Comparison of ENCODE assay signal across 9 cellular contexts in genomic region chr19:46967578-46968018, GRCh38. TPM values are rescaled to one million over a fixed set of nuclear protein-coding genes. Genes with fewer than 3 reads are reported as not detected.
DNase-seq lines count a peak whose midpoint lies in the region; ATAC-seq and TF ChIP-seq lines count a peak whose summit lies in the region.
"Had no signal": no experiment of that assay in that cellular context is flagged by ENCODE, and none has a peak within 500 bp of the region (broad histone marks: within the 10 kb centered on the region; RNA-seq: fewer than 3 reads in every experiment).

No MANE protein-coding gene starts in this region.

- H3K27ac ChIP-seq in left lung: peak overlapping the region in 1 of 2 donors; percentile 13
- peak overlapping the region; percentile 26 to 69 (median 42) for H3K27ac ChIP-seq in transverse colon

- BruUV-seq in Caco-2 (replicated peaks; lab: Mats Ljungman, UMichigan): no TSS peak

- H3K4me3 Mint-ChIP-seq in activated naive CD8-positive, alpha-beta T cell treated with anti-CD3 and anti-CD28 coated beads for 36 hours: peak overlapping the region; percentile 1
- H3K4me3 Mint-ChIP-seq in Caco-2 (ENCODE audit: unreplicated experiment): no peak overlapping the region

- H3K9me3 ChIP-seq in left lung (no peaks in the 10 kb centered on the region), transverse colon (no peaks in the 10 kb centered on the region), Caco-2 (no peaks in the 10 kb centered on the region)

- no peak overlapping the region for H3K4me3 ChIP-seq in left lung
- H3K4me3 ChIP-seq in transverse colon: no peak overlapping the region
- no peak overlapping the region for H3K4me3 ChIP-seq in Caco-2 (ENCODE audit: low read depth, low read length)

- intact Hi-C loops in left lung (cut with DNase I) (no loop called here), transverse colon (cut with DNase I; ENCODE audit: low total_unique reads) (no loop called here), Caco-2 (cut with micrococcal nuclease; ENCODE audit: unreplicated experiment) (no loop called here)

- peak; percentile 18 for TF ChIP-seq POLR2A in transverse colon (IDR thresholded peaks at IDR 0.05)

- peak; percentile 31 for DNase-seq in activated T-cell treated with anti-CD3 and anti-CD28 coated beads, Interleukin-2, amount 50 U/mL, for 1 hour
- DNase-seq in activated T-cell treated with anti-CD3 and anti-CD28 coated beads for 4 hours: no peak
- no peak for DNase-seq in activated naive CD8-positive, alpha-beta T cell treated with anti-CD3 and anti-CD28 coated beads for 36 hours
- DNase-seq in left lung: no peak
- DNase-seq in transverse colon: peak; percentile 74
- DNase-seq in HuH-7.5 (ENCODE audit: low spot score): no peak
- DNase-seq in Caco-2: no peak
- DNase-seq in GM19238 (ENCODE audit: insufficient read length, low spot score): no peak

- TF ChIP-seq EP300 in transverse colon (IDR thresholded peaks at IDR 0.05; ENCODE audit: low read depth): no peak

- no peaks in the 10 kb centered on the region for H3K9me3 Mint-ChIP-seq in activated naive CD8-positive, alpha-beta T cell treated with anti-CD3 and anti-CD28 coated beads for 36 hours
- no peaks in the 10 kb centered on the region for H3K9me3 Mint-ChIP-seq in Caco-2 (ENCODE audit: unreplicated experiment)

- H3K4me1 Mint-ChIP-seq in activated naive CD8-positive, alpha-beta T cell treated with anti-CD3 and anti-CD28 coated beads for 36 hours: peaks cover 25% of the 10 kb centered on the region
- H3K4me1 Mint-ChIP-seq in Caco-2 (ENCODE audit: low read depth, unreplicated experiment): no peaks in the 10 kb centered on the region

- in situ Hi-C loops in transverse colon (cut with MboI; ENCODE audit: low pct_ligation_motif_present in 1 of 4, low pct_unique_long_range_greater_than_20kb in 1 of 4, low sequenced_read_pairs in 3 of 4): no loop called here

- peak overlapping the region; percentile 62 for H3K27ac Mint-ChIP-seq in activated naive CD8-positive, alpha-beta T cell treated with anti-CD3 and anti-CD28 coated beads for 36 hours
- no peak overlapping the region for H3K27ac Mint-ChIP-seq in Caco-2 (ENCODE audit: unreplicated experiment)

- H3K27me3 Mint-ChIP-seq in activated naive CD8-positive, alpha-beta T cell treated with anti-CD3 and anti-CD28 coated beads for 36 hours: no peaks in the 10 kb centered on the region
- H3K27me3 Mint-ChIP-seq in Caco-2 (ENCODE audit: insufficient read depth, unreplicated experiment): no peaks in the 10 kb centered on the region

- TF ChIP-seq CTCF in left lung (IDR thresholded peaks at IDR 0.05): no peak
- TF ChIP-seq CTCF in transverse colon (IDR thresholded peaks at IDR 0.05): peak in 1 of 5 experiments; percentile 7
- no peak for TF ChIP-seq CTCF in Caco-2 (IDR thresholded peaks at IDR 0.05; ENCODE audit: insufficient read depth in 1 of 2, low read depth in 1 of 2, low read length in 1 of 2, severe bottlenecking in 1 of 2, unreplicated experiment in 1 of 2)

- WGBS in transverse colon (ENCODE audit: low coverage in 1 of 2), 2 donors: 30 to 41% methylated on average over 2 to 8 of the region's 8 CpGs

- POLR2A ChIA-PET in Caco-2 (lab: Charles Lee): no interaction called here

- CTCF ChIA-PET in Caco-2 (lab: Charles Lee): no interaction called here

- H3K36me3 ChIP-seq in left lung (peaks cover 0 to 14% of the 10 kb centered on the region in 2 donors), transverse colon (no peaks in the 10 kb centered on the region), Caco-2 (ENCODE audit: control insufficient read depth, insufficient read depth, low read length) (peaks cover 5% of the 10 kb centered on the region)

- H3K27me3 ChIP-seq in left lung: no peaks in the 10 kb centered on the region
- H3K27me3 ChIP-seq in transverse colon: no peaks in the 10 kb centered on the region
- H3K27me3 ChIP-seq in Caco-2 (replicated peaks; ENCODE audit: control insufficient read depth, insufficient read depth, low read length): no peaks in the 10 kb centered on the region

- H3K36me3 Mint-ChIP-seq in activated naive CD8-positive, alpha-beta T cell treated with anti-CD3 and anti-CD28 coated beads for 36 hours: peaks cover 1% of the 10 kb centered on the region
- H3K36me3 Mint-ChIP-seq in Caco-2 (ENCODE audit: insufficient read depth, unreplicated experiment): peaks cover 55% of the 10 kb centered on the region

- ATAC-seq in left lung: peak; percentile 80

- peaks cover 0 to 14% of the 10 kb centered on the region in 2 donors for H3K4me1 ChIP-seq in left lung
- peaks cover 4 to 25% (median 10%) of the 10 kb centered on the region in 4 donors for H3K4me1 ChIP-seq in transverse colon
- H3K4me1 ChIP-seq in Caco-2: no peaks in the 10 kb centered on the region

RNA-seq across cellular contexts. Expression of gene NPAS1, which starts 52.0 kb away (rescaled TPM):
- under 1 TPM; 0.52 to 0.91 TPM for total RNA-seq in activated naive CD8-positive, alpha-beta T cell treated with anti-CD3 and anti-CD28 coated beads for 36 hours
- total RNA-seq in left lung (under 1 TPM; 0.50 to 0.70 TPM), transverse colon (under 1 TPM in 2 of 4 donors, not detected in 2; 0.55 to 0.79 TPM), Caco-2 (2022) (1.8 and 2.8 TPM in 2 replicates)
- total RNA-seq: HT-29 had no signal

Comparison
In these comparisons a context has a peak if more than half of its experiments do, and no peak if none do; other contexts are left out.
1. DNase-seq: peak in activated T-cell treated with anti-CD3 and anti-CD28 coated beads, Interleukin-2, amount 50 U/mL, for 1 hour (single experiment) and transverse colon (single experiment); none in activated T-cell treated with anti-CD3 and anti-CD28 coated beads for 4 hours (single experiment), activated naive CD8-positive, alpha-beta T cell treated with anti-CD3 and anti-CD28 coated beads for 36 hours (single experiment), left lung (0 of 2), HuH-7.5 (single experiment), Caco-2 (0 of 2) and GM19238 (single experiment).